Comparison of ENCODE assay signal across 8 cellular contexts in genomic region chr4:107823870-107824366, GRCh38. TPM values are rescaled to one million over a fixed set of nuclear protein-coding genes. Genes with fewer than 3 reads are reported as not detected.
DNase-seq lines count a peak whose midpoint lies in the region; ATAC-seq and TF ChIP-seq lines count a peak whose summit lies in the region.

No MANE protein-coding gene starts in this region.

- H3K4me3 Mint-ChIP-seq in T-cell, result peak overlapping the region; percentile 67 to 74 (median 74)

- H3K27me3 Mint-ChIP-seq in T-cell, result peaks cover 43 to 44% of the 10 kb centered on the region in 2 donors

- DNase-seq in H4 (ENCODE audit: low spot score) (peak; percentile 37), T-cell (no peak), left ventricle myocardium superior (no peak), retinal pigment epithelial cell (ENCODE audit: low read depth) (no peak), HPDE6-E6E7 (ENCODE audit: extremely low spot score) (no peak)

- no peaks in the 10 kb centered on the region for H3K36me3 Mint-ChIP-seq in T-cell

- CTCF ChIA-PET in T-cell (lab: Charles Lee), result no interaction called here

- peak overlapping the region; percentile 76 for H3K4me3 ChIP-seq in retinal pigment epithelial cell (ENCODE audit: low read length)

- intact Hi-C loops in left ventricle myocardium superior (cut with micrococcal nuclease), result loop anchor here (10.0 kb wide), 1 partner anchor 71 kb away; no protein-coding TSS in a partner anchor

- H3K27ac Mint-ChIP-seq in T-cell, result no peak overlapping the region

- POLR2A ChIA-PET in T-cell (lab: Charles Lee), result no interaction called here

- no peaks in the 10 kb centered on the region for H3K9me3 Mint-ChIP-seq in T-cell

- H3K4me1 Mint-ChIP-seq in T-cell, result peaks cover 10 to 16% (median 14%) of the 10 kb centered on the region in 3 donors

- ATAC-seq in T-cell (replicated peaks in 1 of 4), result no peak
- ATAC-seq in left ventricle myocardium superior, result peak; percentile 53
- ATAC-seq in HG02885 (IDR thresholded peaks at IDR 0.05; ENCODE audit: poor library complexity, unreplicated experiment), result no peak
- no peak for ATAC-seq in GM18909 (IDR thresholded peaks at IDR 0.05; ENCODE audit: poor library complexity, unreplicated experiment)
- no peak for ATAC-seq in GM21367 (IDR thresholded peaks at IDR 0.05; ENCODE audit: unreplicated experiment)

- TF ChIP-seq CTCF in retinal pigment epithelial cell (conservative IDR thresholded peaks at IDR 0.05; ENCODE audit: low read depth, low read length), result no peak

RNA-seq across cellular contexts. Expression of gene SGMS2, which starts 0.8 kb away (rescaled TPM):
- total RNA-seq in H4 (2014; rRNA removed; shearing (Covaris generic)), result 26.8 and 51.1 TPM in 2 replicates
- under 1 TPM in 2 of 5 donors, not detected in 3; 0.25 to 0.82 TPM for total RNA-seq in T-cell
- 23.1 TPM for total RNA-seq in left ventricle myocardium superior

Comparison
In these comparisons a context has a peak if more than half of its experiments do, and no peak if none do; other contexts are left out.
1. RNA of gene SGMS2, which starts 0.8 kb away (total RNA-seq): 26.8 to 51.1 TPM in H4 and 23.1 TPM in left ventricle myocardium superior (single experiment); 0.25 to 0.82 TPM in T-cell; every median in the first group is over 10 times any median in the second.